25 cellular contexts compared by ENCODE assay signal in the genomic region with DNA sequence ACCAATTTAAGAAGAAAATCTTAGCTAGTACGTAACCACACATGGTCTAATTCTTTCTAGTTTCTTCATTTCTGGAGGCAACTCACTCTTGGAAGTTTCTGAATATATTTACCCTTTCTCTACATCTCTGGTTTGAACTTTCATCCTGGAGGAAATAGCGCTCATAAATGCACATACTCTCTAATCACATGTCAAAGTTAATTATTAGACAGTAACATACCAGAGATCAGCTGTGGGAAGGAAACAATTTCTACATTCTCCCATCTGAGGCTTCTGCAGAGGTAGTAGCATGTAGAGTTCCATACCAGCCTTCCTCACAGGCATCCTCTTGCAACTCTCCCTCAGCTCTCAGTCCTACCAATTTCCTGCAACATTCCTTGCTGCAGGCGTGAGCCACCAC.
DNase-seq lines count a peak whose midpoint lies in the region; ATAC-seq and TF ChIP-seq lines count a peak whose summit lies in the region.
"Had no signal": no experiment of that assay in that cellular context is flagged by ENCODE, and none has a peak within 500 bp of the region (broad histone marks: within the 10 kb centered on the region; RNA-seq: fewer than 3 reads in every experiment).

No MANE protein-coding gene starts in this region.

- no peak for ATAC-seq in CD8-positive, alpha-beta T cell
- ATAC-seq in left lobe of liver, result peak; percentile 92
- ATAC-seq: activated T-helper 17 cell treated with anti-CD3 and anti-CD28 coated beads, Interleukin-2, amount 50 U/mL, for 72 hours; heart left ventricle; left lung; upper lobe of right lung had no signal

- no peak overlapping the region for H3K27ac ChIP-seq in CD8-positive, alpha-beta T cell (ENCODE audit: low read depth, low read length)
- H3K27ac ChIP-seq: heart left ventricle, left lung, upper lobe of right lung had no signal

- CTCF ChIA-PET in CD8-positive, alpha-beta T cell (lab: Charles Lee), result interaction anchor here (1.2 to 2.1 kb wide), 2 partner anchors 8 to 11 kb away, joined by 4 to 9 read pairs; no protein-coding TSS in a partner anchor

- peaks cover 33% of the 10 kb centered on the region for H3K36me3 Mint-ChIP-seq in CD8-positive, alpha-beta T cell
- H3K36me3 Mint-ChIP-seq in progenitor cell of endocrine pancreas (ENCODE audit: insufficient read depth), result peaks cover 17% of the 10 kb centered on the region

- H3K9me3 ChIP-seq in CD8-positive, alpha-beta T cell (ENCODE audit: low read length), result no peaks in the 10 kb centered on the region
- H3K9me3 ChIP-seq: HAP-1, left lung, MG63, upper lobe of right lung had no signal

- no peaks in the 10 kb centered on the region for H3K9me3 Mint-ChIP-seq in CD8-positive, alpha-beta T cell
- no peaks in the 10 kb centered on the region for H3K9me3 Mint-ChIP-seq in progenitor cell of endocrine pancreas (ENCODE audit: low read depth)
- H3K9me3 Mint-ChIP-seq: activated naive CD8-positive, alpha-beta T cell treated with anti-CD3 and anti-CD28 coated beads for 36 hours; activated T-helper 17 cell treated with anti-CD3 and anti-CD28 coated beads, Interleukin-2, amount 50 U/mL, for 72 hours had no signal

- no peak overlapping the region for H3K4me3 ChIP-seq in CD8-positive, alpha-beta T cell (ENCODE audit: low read depth, low read length)
- H3K4me3 ChIP-seq: HAP-1, heart left ventricle, left lung, MG63, upper lobe of right lung had no signal

- H3K27ac Mint-ChIP-seq in CD8-positive, alpha-beta T cell, result peak overlapping the region; percentile 49
- H3K27ac Mint-ChIP-seq in progenitor cell of endocrine pancreas, result peak overlapping the region; percentile 75
- H3K27ac Mint-ChIP-seq: activated naive CD8-positive, alpha-beta T cell treated with anti-CD3 and anti-CD28 coated beads for 36 hours; activated T-helper 17 cell treated with anti-CD3 and anti-CD28 coated beads, Interleukin-2, amount 50 U/mL, for 72 hours had no signal

- peaks cover 52% of the 10 kb centered on the region for H3K4me1 Mint-ChIP-seq in CD8-positive, alpha-beta T cell (ENCODE audit: low read depth)
- peaks cover 31% of the 10 kb centered on the region for H3K4me1 Mint-ChIP-seq in progenitor cell of endocrine pancreas (ENCODE audit: low read depth)

- H3K27me3 Mint-ChIP-seq in CD8-positive, alpha-beta T cell (ENCODE audit: low read depth), result no peaks in the 10 kb centered on the region
- H3K27me3 Mint-ChIP-seq in progenitor cell of endocrine pancreas, result no peaks in the 10 kb centered on the region
- H3K27me3 Mint-ChIP-seq: activated naive CD8-positive, alpha-beta T cell treated with anti-CD3 and anti-CD28 coated beads for 36 hours; activated T-helper 17 cell treated with anti-CD3 and anti-CD28 coated beads, Interleukin-2, amount 50 U/mL, for 72 hours had no signal

- TF ChIP-seq CTCF in CD8-positive, alpha-beta T cell (IDR thresholded peaks at IDR 0.05), result no peak
- no peak for TF ChIP-seq CTCF in progenitor cell of endocrine pancreas (IDR thresholded peaks at IDR 0.05; ENCODE audit: unreplicated experiment)

- no peaks in the 10 kb centered on the region for H3K36me3 ChIP-seq in CD8-positive, alpha-beta T cell (ENCODE audit: insufficient read depth, low read length)
- H3K36me3 ChIP-seq: HAP-1, heart left ventricle, left lung, upper lobe of right lung had no signal

- DNase-seq in CD8-positive, alpha-beta T cell, result no peak
- DNase-seq in LoVo (ENCODE audit: low spot score) (peak; percentile 63), left lobe of liver (ENCODE audit: low spot score) (no peak), progenitor cell of endocrine pancreas (ENCODE audit: low spot score, unreplicated experiment) (no peak), T-helper 9 cell (no peak), cortex of kidney (lab: John Stamatoyannopoulos, UW) (no peak), AG08395 (ENCODE audit: low spot score) (no peak)
- no peak for DNase-seq in stimulated activated naive CD4-positive, alpha-beta T cell treated with Interleukin-2 at 50 U/mL for 16 hours (lab: John Stamatoyannopoulos, UW)
- DNase-seq: activated CD4-positive, alpha-beta T cell treated with anti-CD3 and anti-CD28 coated beads, Interleukin-2, amount 50 U/mL, for 1 hour; activated CD8-positive, alpha-beta memory T cell treated with anti-CD3 and anti-CD28 coated beads, Interleukin-2, amount 50 U/mL, for 48 hours; activated naive CD8-positive, alpha-beta T cell treated with anti-CD3 and anti-CD28 coated beads for 36 hours; C1 segment of cervical spinal cord; central memory CD4-positive, alpha-beta T cell; heart left ventricle; left lung; MG63; midbrain; NCI-H1417 treated with DMSO at 0.1 percent for 48 hours; NCI-H446; OCI-M1; posterior cingulate gyrus; Right ventricle myocardium superior; upper lobe of right lung had no signal

- intact Hi-C loops in CD8-positive, alpha-beta T cell (cut with DNase I, micrococcal nuclease), result no loop called here

- H3K27me3 ChIP-seq in CD8-positive, alpha-beta T cell (ENCODE audit: insufficient read depth, low read length), result no peaks in the 10 kb centered on the region
- H3K27me3 ChIP-seq: heart left ventricle, left lung, MG63, upper lobe of right lung had no signal

- POLR2A ChIA-PET in CD8-positive, alpha-beta T cell (lab: Charles Lee), result interaction anchor here (1.0 kb wide), 1 partner anchor 20 kb away, joined by 3 read pairs; no protein-coding TSS in a partner anchor

- H3K4me3 Mint-ChIP-seq in CD8-positive, alpha-beta T cell, result no peak overlapping the region
- no peak overlapping the region for H3K4me3 Mint-ChIP-seq in progenitor cell of endocrine pancreas (ENCODE audit: low read depth)
- H3K4me3 Mint-ChIP-seq: activated naive CD8-positive, alpha-beta T cell treated with anti-CD3 and anti-CD28 coated beads for 36 hours; activated T-helper 17 cell treated with anti-CD3 and anti-CD28 coated beads, Interleukin-2, amount 50 U/mL, for 72 hours had no signal

- peaks cover 25% of the 10 kb centered on the region for H3K4me1 ChIP-seq in CD8-positive, alpha-beta T cell (ENCODE audit: insufficient read depth, low read length)
